10 cellular contexts compared by ENCODE assay signal in the genomic region with DNA sequence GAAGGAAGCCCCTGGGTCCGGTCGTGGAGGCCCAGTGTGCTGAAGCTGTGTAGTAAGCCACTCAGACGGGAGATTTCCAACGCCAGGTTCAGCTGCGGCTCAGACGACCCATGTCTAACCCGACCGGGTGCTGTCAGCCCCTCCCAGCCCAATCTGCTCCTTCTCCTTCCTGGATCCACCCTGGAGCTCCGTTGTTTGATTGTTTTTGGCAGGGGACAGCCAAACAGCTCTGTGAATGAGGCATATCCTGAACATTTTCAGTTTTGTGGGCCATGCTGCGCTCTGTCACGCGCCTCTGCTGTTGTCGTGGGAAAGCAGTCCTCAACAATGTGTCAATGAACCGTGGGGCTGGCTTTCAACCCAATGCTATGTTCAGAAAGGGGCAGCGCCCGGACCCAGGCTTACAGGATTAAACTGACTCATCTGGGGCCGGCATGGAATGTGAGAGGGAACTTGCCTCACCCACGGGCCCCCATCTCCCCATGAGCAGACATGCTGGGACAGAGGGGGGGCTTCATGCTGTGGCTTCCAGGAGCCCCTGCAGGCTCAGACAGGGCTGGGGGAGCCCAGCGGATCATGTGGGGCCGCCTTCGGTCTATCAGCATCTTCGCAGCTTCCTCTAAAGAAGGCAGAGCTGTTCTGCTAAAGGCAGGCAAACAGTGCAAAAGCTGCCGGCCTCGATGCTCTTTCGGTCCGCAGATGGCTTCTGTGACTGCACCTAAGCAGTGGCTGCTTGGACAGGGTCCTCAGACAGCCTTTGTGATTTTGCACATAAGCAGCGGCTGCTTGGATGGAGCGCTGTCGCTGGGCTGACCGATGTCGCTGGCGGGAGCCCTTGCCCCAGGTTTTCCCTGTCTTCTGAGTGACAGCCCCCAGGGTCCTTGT.
DNase-seq lines count a peak whose midpoint lies in the region; ATAC-seq, FAIRE-seq and TF ChIP-seq lines count a peak whose summit lies in the region.
"Had no signal": no experiment of that assay in that cellular context is flagged by ENCODE, and none has a peak within 500 bp of the region (broad histone marks: within the 10 kb centered on the region; RNA-seq: fewer than 3 reads in every experiment).

No MANE protein-coding gene starts in this region.

- H3K4me3 Mint-ChIP-seq in astrocyte (ENCODE audit: unreplicated experiment), result peak overlapping the region; percentile 4
- H3K4me3 Mint-ChIP-seq in activated naive CD8-positive, alpha-beta T cell treated with anti-CD3 and anti-CD28 coated beads for 36 hours, result no peak overlapping the region

- peaks cover 23% of the 10 kb centered on the region for H3K4me1 ChIP-seq in astrocyte (ENCODE audit: insufficient read depth, low read length)
- H3K4me1 ChIP-seq in right atrium auricular region, result no peaks in the 10 kb centered on the region
- H3K4me1 ChIP-seq: SJCRH30 had no signal

- H3K36me3 Mint-ChIP-seq in astrocyte (ENCODE audit: low read depth, unreplicated experiment), result no peaks in the 10 kb centered on the region
- H3K36me3 Mint-ChIP-seq in activated naive CD8-positive, alpha-beta T cell treated with anti-CD3 and anti-CD28 coated beads for 36 hours, result no peaks in the 10 kb centered on the region

- FAIRE-seq in astrocyte (lab: Jason Lieb, UNC), result no peak

- H3K4me3 ChIP-seq in astrocyte (ENCODE audit: insufficient read depth, low read depth, low read length) (no peak overlapping the region), right atrium auricular region (no peak overlapping the region)
- H3K4me3 ChIP-seq: cardiac muscle cell, SJCRH30 had no signal

- no peak for TF ChIP-seq CTCF in astrocyte (IDR thresholded peaks at IDR 0.05; ENCODE audit: insufficient read depth, low read depth, low read length)
- no peak for TF ChIP-seq CTCF in right atrium auricular region (IDR thresholded peaks at IDR 0.05)

- H3K9me3 ChIP-seq in astrocyte (ENCODE audit: insufficient read depth, low read depth, low read length) (no peaks in the 10 kb centered on the region), right atrium auricular region (no peaks in the 10 kb centered on the region)
- H3K9me3 ChIP-seq: SJCRH30 had no signal

- peaks cover 15% of the 10 kb centered on the region for H3K27me3 Mint-ChIP-seq in astrocyte (ENCODE audit: low read depth, unreplicated experiment)
- H3K27me3 Mint-ChIP-seq in activated naive CD8-positive, alpha-beta T cell treated with anti-CD3 and anti-CD28 coated beads for 36 hours, result peaks cover 10% of the 10 kb centered on the region

- H3K9me3 Mint-ChIP-seq in astrocyte (ENCODE audit: unreplicated experiment), result peaks cover 3% of the 10 kb centered on the region
- H3K9me3 Mint-ChIP-seq in activated naive CD8-positive, alpha-beta T cell treated with anti-CD3 and anti-CD28 coated beads for 36 hours, result no peaks in the 10 kb centered on the region

- peaks cover 14% of the 10 kb centered on the region for H3K4me1 Mint-ChIP-seq in astrocyte (ENCODE audit: low read depth, unreplicated experiment)
- no peaks in the 10 kb centered on the region for H3K4me1 Mint-ChIP-seq in activated naive CD8-positive, alpha-beta T cell treated with anti-CD3 and anti-CD28 coated beads for 36 hours

- no peaks in the 10 kb centered on the region for H3K79me2 ChIP-seq in astrocyte (ENCODE audit: insufficient read depth, low read length)

- H3K27ac ChIP-seq in astrocyte (ENCODE audit: low read depth, low read length), result peak overlapping the region; percentile 20
- H3K27ac ChIP-seq in right atrium auricular region, result peak overlapping the region; percentile 18 to 37
- H3K27ac ChIP-seq: cardiac muscle cell, SJCRH30 had no signal

- peak overlapping the region; percentile 75 for H2AFZ ChIP-seq in astrocyte (ENCODE audit: low read depth, low read length)

- ATAC-seq in sciatic nerve, result peak; percentile 83

- H3K9ac ChIP-seq in astrocyte (ENCODE audit: low read length), result peak overlapping the region; percentile 56

- no peak overlapping the region for H3K27ac Mint-ChIP-seq in astrocyte (ENCODE audit: unreplicated experiment)
- H3K27ac Mint-ChIP-seq in activated naive CD8-positive, alpha-beta T cell treated with anti-CD3 and anti-CD28 coated beads for 36 hours, result no peak overlapping the region

- H3K4me2 ChIP-seq in astrocyte (ENCODE audit: low read length), result peak overlapping the region; percentile 62

- peak; percentile 93 for DNase-seq in GM04504 (ENCODE audit: low read depth)
- peak; percentile 66 for DNase-seq in astrocyte (ENCODE audit: low read depth)
- DNase-seq in right atrium auricular region (ENCODE audit: low spot score), result peak; percentile 84
- no peak for DNase-seq in sciatic nerve (ENCODE audit: low spot score)
- DNase-seq in globus pallidus (ENCODE audit: low spot score), result no peak
- no peak for DNase-seq in KG1 (lab: John Stamatoyannopoulos, UW)
- DNase-seq in activated naive CD8-positive, alpha-beta T cell treated with anti-CD3 and anti-CD28 coated beads for 36 hours, result no peak
- no peak for DNase-seq in HPDE6-E6E7 (ENCODE audit: extremely low spot score)
- DNase-seq: SJCRH30 had no signal

- H3K36me3 ChIP-seq in astrocyte (ENCODE audit: insufficient read depth, low read length) (no peaks in the 10 kb centered on the region), right atrium auricular region (no peaks in the 10 kb centered on the region)
- H3K36me3 ChIP-seq: cardiac muscle cell, SJCRH30 had no signal

- H3K27me3 ChIP-seq in astrocyte (ENCODE audit: insufficient read depth, low read length) (no peaks in the 10 kb centered on the region), right atrium auricular region (no peaks in the 10 kb centered on the region)
- H3K27me3 ChIP-seq: cardiac muscle cell, SJCRH30 had no signal

- H4K20me1 ChIP-seq in astrocyte (ENCODE audit: insufficient read depth, low read length), result no peaks in the 10 kb centered on the region

- intact Hi-C loops in sciatic nerve (cut with DNase I), result no loop called here

Comparison
In these comparisons a context has a peak if more than half of its experiments do, and no peak if none do; other contexts are left out.
1. DNase-seq: peak in GM04504 (single experiment), astrocyte (single experiment) and right atrium auricular region (single experiment); none in sciatic nerve (single experiment), globus pallidus (single experiment), KG1 (single experiment), activated naive CD8-positive, alpha-beta T cell treated with anti-CD3 and anti-CD28 coated beads for 36 hours (single experiment) and HPDE6-E6E7 (single experiment).